22 cellular contexts compared by ENCODE assay signal in genomic region chr1:183883629-183884028, GRCh38.
DNase-seq lines count a peak whose midpoint lies in the region; ATAC-seq and TF ChIP-seq lines count a peak whose summit lies in the region.
"Had no signal": no experiment of that assay in that cellular context is flagged by ENCODE, and none has a peak within 500 bp of the region (broad histone marks: within the 10 kb centered on the region; RNA-seq: fewer than 3 reads in every experiment).

No MANE protein-coding gene starts in this region.

- H3K4me1 Mint-ChIP-seq in endothelial cell (ENCODE audit: unreplicated experiment) = peaks cover 43% of the 10 kb centered on the region
- H3K4me1 Mint-ChIP-seq in stimulated activated naive CD8-positive, alpha-beta T cell treated with anti-CD3 and anti-CD28 coated beads, Interleukin-15, amount 100 ng/mL, for 72 hours = peaks cover 17% of the 10 kb centered on the region
- H3K4me1 Mint-ChIP-seq: B cell had no signal

- in situ Hi-C loops in GM23248 (cut with MboI) = no loop called here

- H3K9me2 ChIP-seq in GM23248 (ENCODE audit: insufficient read depth) = 0 out of 2 replicates have a peak, but pooled peaks cover 3% of the 10 kb centered on the region

- H3K4me1 ChIP-seq in GM23248 (ENCODE audit: insufficient read depth) = peaks cover 11% of the 10 kb centered on the region
- H3K4me1 ChIP-seq: HAP-1 had no signal

- intact Hi-C loops in sciatic nerve (cut with DNase I) = no loop called here

- DNase-seq in GM23248 (peak; percentile 19), NCI-H82 (lab: John Stamatoyannopoulos, UW) (peak; percentile 91), endothelial cell (ENCODE audit: low spot score) (no peak), sciatic nerve (ENCODE audit: low spot score) (no peak), GDM1 (lab: John Stamatoyannopoulos, UW) (no peak), hypothalamus (lab: John Stamatoyannopoulos, UW) (no peak)
- no peak for DNase-seq in stimulated activated naive CD8-positive, alpha-beta T cell treated with anti-CD3 and anti-CD28 coated beads, Interleukin-15, amount 100 ng/mL, for 72 hours
- no peak for DNase-seq in activated CD8-positive, alpha-beta memory T cell treated with anti-CD3 and anti-CD28 coated beads for 24 hours
- DNase-seq: activated gamma-delta T cell treated with Interleukin-2 at 50 U/mL for 16 hours; erythroblast; MM.1S; NCI-H1694 treated with DMSO at 0.1 percent for 48 hours; NCI-H2227 treated with DMSO at 0.1 percent for 48 hours; RPMI8226; stimulated activated naive B cell treated with anti-CD40 and anti-IgM and Interleukin-4, amounts not matched to agents 10 μg/mL and 1 μg/mL and 100 μg/mL, for 72 hours had no signal

- no peaks in the 10 kb centered on the region for H3F3A ChIP-seq in GM23248 (ENCODE audit: insufficient read depth)

- peak; percentile 45 for ATAC-seq in sciatic nerve
- ATAC-seq in stimulated activated naive CD8-positive, alpha-beta T cell treated with anti-CD3 and anti-CD28 coated beads, Interleukin-15, amount 100 ng/mL, for 72 hours = no peak
- ATAC-seq: GM12878; left colon; stimulated activated naive B cell treated with anti-CD40 and anti-IgM and Interleukin-4, amounts not matched to agents 10 μg/mL and 1 μg/mL and 100 μg/mL, for 72 hours had no signal

- no peak overlapping the region for H2AFZ ChIP-seq in GM23248

- no peak for TF ChIP-seq CTCF in endothelial cell (IDR thresholded peaks at IDR 0.05; ENCODE audit: unreplicated experiment)

- H3K27me3 ChIP-seq in GM23248 (replicated peaks; ENCODE audit: insufficient read depth) = no peaks in the 10 kb centered on the region
- H3K27me3 ChIP-seq: adrenal gland had no signal

- 19 to 22% methylated on average over 5 of the region's 5 CpGs for WGBS in GM23248 (ENCODE audit: low coverage in 1 of 2, low lambda C conversion rate in 2 of 2, missing lambda C conversion rate in 2 of 2), 2 experiments

- peaks cover 2% of the 10 kb centered on the region; the same call in 1 of the 2 replicates for H3K36me3 ChIP-seq in GM23248 (ENCODE audit: low read depth)
- H3K36me3 ChIP-seq: HAP-1 had no signal

- H3K36me3 Mint-ChIP-seq in endothelial cell (ENCODE audit: low read depth, unreplicated experiment) = peaks cover 70% of the 10 kb centered on the region

- no peaks in the 10 kb centered on the region for H3K79me2 ChIP-seq in GM23248 (ENCODE audit: insufficient read depth)

- no peaks in the 10 kb centered on the region for H3K9me3 ChIP-seq in GM23248 (ENCODE audit: low read depth)
- H3K9me3 ChIP-seq: adrenal gland, HAP-1 had no signal

- H3K27me3 Mint-ChIP-seq in endothelial cell (ENCODE audit: unreplicated experiment) = peaks cover 5% of the 10 kb centered on the region
- H3K27me3 Mint-ChIP-seq in stimulated activated naive CD8-positive, alpha-beta T cell treated with anti-CD3 and anti-CD28 coated beads, Interleukin-15, amount 100 ng/mL, for 72 hours = no peaks in the 10 kb centered on the region
- H3K27me3 Mint-ChIP-seq: IgD-negative memory B cell had no signal

- no peaks in the 10 kb centered on the region for H3K9me3 Mint-ChIP-seq in endothelial cell (ENCODE audit: unreplicated experiment)
- peaks cover 0 to 4% of the 10 kb centered on the region in 2 donors for H3K9me3 Mint-ChIP-seq in stimulated activated naive CD8-positive, alpha-beta T cell treated with anti-CD3 and anti-CD28 coated beads, Interleukin-15, amount 100 ng/mL, for 72 hours
- H3K9me3 Mint-ChIP-seq: IgD-negative memory B cell; stimulated activated naive B cell treated with anti-CD40 and anti-IgM and Interleukin-4, amounts not matched to agents 10 μg/mL and 1 μg/mL and 100 μg/mL, for 72 hours had no signal

- peak overlapping the region; percentile 19 for H3K27ac Mint-ChIP-seq in endothelial cell (ENCODE audit: unreplicated experiment)
- no peak overlapping the region for H3K27ac Mint-ChIP-seq in stimulated activated naive CD8-positive, alpha-beta T cell treated with anti-CD3 and anti-CD28 coated beads, Interleukin-15, amount 100 ng/mL, for 72 hours
- H3K27ac Mint-ChIP-seq: B cell; stimulated activated naive B cell treated with anti-CD40 and anti-IgM and Interleukin-4, amounts not matched to agents 10 μg/mL and 1 μg/mL and 100 μg/mL, for 72 hours had no signal

- H3K4me2 ChIP-seq in GM23248 (ENCODE audit: unreplicated experiment) = no peak overlapping the region

- no peak overlapping the region for H3K4me3 ChIP-seq in GM23248
- H3K4me3 ChIP-seq: adrenal gland, GM12878, HAP-1 had no signal

- H4K20me1 ChIP-seq in GM23248 (ENCODE audit: insufficient read depth) = no peaks in the 10 kb centered on the region

- peak overlapping the region; percentile 17 for H3K4me3 Mint-ChIP-seq in endothelial cell (ENCODE audit: unreplicated experiment)
- no peak overlapping the region for H3K4me3 Mint-ChIP-seq in stimulated activated naive CD8-positive, alpha-beta T cell treated with anti-CD3 and anti-CD28 coated beads, Interleukin-15, amount 100 ng/mL, for 72 hours
- H3K4me3 Mint-ChIP-seq: B cell; IgD-negative memory B cell; stimulated activated naive B cell treated with anti-CD40 and anti-IgM and Interleukin-4, amounts not matched to agents 10 μg/mL and 1 μg/mL and 100 μg/mL, for 72 hours had no signal

- H3K9ac ChIP-seq in GM23248 = no peak overlapping the region

- no peak overlapping the region for H3K27ac ChIP-seq in GM23248
- H3K27ac ChIP-seq: VCaP had no signal

Comparison
In these comparisons a context has a peak if more than half of its experiments do, and no peak if none do; other contexts are left out.
1. DNase-seq: peak in GM23248 (single experiment) and NCI-H82 (single experiment); none in endothelial cell (single experiment), sciatic nerve (single experiment), stimulated activated naive CD8-positive, alpha-beta T cell treated with anti-CD3 and anti-CD28 coated beads, Interleukin-15, amount 100 ng/mL, for 72 hours (0 of 2), activated CD8-positive, alpha-beta memory T cell treated with anti-CD3 and anti-CD28 coated beads for 24 hours (single experiment), GDM1 (single experiment) and hypothalamus (0 of 51).